12 cellular contexts compared by ENCODE assay signal in the genomic region with DNA sequence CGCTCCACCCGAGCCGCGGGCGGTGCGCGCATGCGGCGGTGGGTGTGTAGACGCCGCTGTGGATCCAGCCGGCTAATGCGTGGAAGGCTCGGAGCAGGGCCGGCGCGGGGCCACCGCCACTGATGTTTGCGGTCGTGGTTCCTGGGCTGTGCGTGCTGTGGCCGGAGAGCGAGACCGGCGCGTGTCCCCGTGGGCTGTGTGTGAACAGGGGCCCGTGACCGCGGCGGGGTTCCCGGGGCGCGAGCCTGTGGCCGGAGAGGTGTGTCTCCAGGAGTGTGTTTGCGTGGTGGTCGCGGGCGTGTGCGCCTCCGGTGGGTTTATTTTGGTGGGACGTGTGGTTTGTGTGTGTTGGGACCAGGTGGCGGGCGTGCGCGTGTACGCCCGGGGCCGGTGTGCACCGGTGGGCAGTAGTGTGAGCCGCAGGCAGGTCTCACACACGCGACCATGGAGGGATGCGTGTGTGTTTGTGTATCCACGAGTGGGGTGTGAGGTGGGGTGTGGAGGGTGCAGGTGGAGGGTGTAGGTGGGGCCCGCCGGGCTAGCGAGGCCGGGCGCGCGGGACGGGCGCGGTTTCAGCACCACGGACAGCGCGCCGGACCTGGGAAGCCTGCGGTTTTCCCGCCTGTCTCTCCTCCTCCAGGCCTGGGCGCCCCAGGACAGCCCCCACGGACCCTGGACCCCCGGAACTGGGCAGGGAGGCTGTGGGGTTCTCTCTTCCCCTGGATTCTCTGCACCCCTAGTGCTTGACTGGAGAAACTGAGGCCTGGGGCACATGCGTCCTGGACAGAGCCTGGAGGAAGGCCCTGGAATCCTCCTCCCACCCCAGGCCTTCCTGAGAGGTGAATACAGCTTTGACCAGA. TPM values are rescaled to one million over a fixed set of nuclear protein-coding genes. Genes with fewer than 3 reads are reported as not detected.
DNase-seq lines count a peak whose midpoint lies in the region; ATAC-seq, FAIRE-seq and TF ChIP-seq lines count a peak whose summit lies in the region.
"Had no signal": no experiment of that assay in that cellular context is flagged by ENCODE, and none has a peak within 500 bp of the region (broad histone marks: within the 10 kb centered on the region; RNA-seq: fewer than 3 reads in every experiment).

No MANE protein-coding gene starts in this region.

- intact Hi-C loops in mammary epithelial cell (cut with micrococcal nuclease) = no loop called here

- TF ChIP-seq RAD21 in A549 (conservative IDR thresholded peaks at IDR 0.05 in 1 of 2, IDR thresholded peaks at IDR 0.05 in 1 of 2) = no peak

- H3K27ac ChIP-seq in A549 (peak overlapping the region; percentile 82 to 95), HEK293 (ENCODE audit: extremely low read depth, low read depth, low read length) (no peak overlapping the region), mammary epithelial cell (ENCODE audit: insufficient read depth, low read depth, low read length) (no peak overlapping the region)

- no TSS peak for BruUV-seq in mammary epithelial cell (replicated peaks; lab: Mats Ljungman, UMichigan)

- no peak for TF ChIP-seq POLR2A in A549 (IDR thresholded peaks at IDR 0.05; ENCODE audit: low read length)

- no peaks in the 10 kb centered on the region for H3K79me2 ChIP-seq in mammary epithelial cell (ENCODE audit: insufficient read depth, low read length)

- in situ Hi-C loops in mammary epithelial cell (cut with MboI; ENCODE audit: low sequenced_read_pairs in 2 of 2) = loop anchor here in 1 of 2 donors (25.0 kb wide), 1 partner anchor 146 kb away; no protein-coding TSS in a partner anchor

- peak overlapping the region; percentile 65 for H3K4me3 ChIP-seq in A549
- H3K4me3 ChIP-seq in HEK293 (ENCODE audit: low read depth, low read length) = no peak overlapping the region
- H3K4me3 ChIP-seq in mammary epithelial cell (replicated peaks in 1 of 3; ENCODE audit: insufficient read depth in 1 of 3, low read depth in 2 of 3, low read length in 3 of 3) = no peak overlapping the region

- peaks cover 14% of the 10 kb centered on the region for H3K27me3 ChIP-seq in mammary epithelial cell (ENCODE audit: insufficient read depth, low read length)

- H4K20me1 ChIP-seq in mammary epithelial cell (ENCODE audit: insufficient read depth, low read length) = peaks cover 7% of the 10 kb centered on the region

- peaks cover 41% of the 10 kb centered on the region for H3K4me1 ChIP-seq in A549
- H3K4me1 ChIP-seq in HEK293 (ENCODE audit: control insufficient read depth, insufficient read depth, low read length) = peaks cover 7% of the 10 kb centered on the region; the same call in 1 of the 2 replicates
- peaks cover 17% of the 10 kb centered on the region for H3K4me1 ChIP-seq in mammary epithelial cell (ENCODE audit: insufficient read depth, low read length)

- dilution Hi-C loops in mammary epithelial cell (cut with HindIII; ENCODE audit: low sequenced_read_pairs) = loop anchor here (10.0 kb wide), 1 partner anchor 273 kb away; no protein-coding TSS in a partner anchor

- no peak for TF ChIP-seq EP300 in A549 (IDR thresholded peaks at IDR 0.05)

- POLR2A ChIA-PET in A549 (lab: Yijun Ruan, JAX) (no interaction called here), HEK293 (lab: Yijun Ruan, JAX) (no interaction called here)

- 76% methylated on average over 33 of the region's 75 CpGs for WGBS in A549 (ENCODE audit: missing lambda C conversion rate)
- 56% methylated on average over 8 of the region's 75 CpGs for WGBS in mammary epithelial cell (ENCODE audit: low coverage, missing lambda C conversion rate)

- H3K9ac ChIP-seq in mammary epithelial cell (ENCODE audit: insufficient read depth, low read length) = no peak overlapping the region

- FAIRE-seq in A549 (lab: Jason Lieb, UNC) = no peak
- FAIRE-seq: TTC549 had no signal

- CTCF ChIA-PET in A549 (lab: Yijun Ruan, JAX) (no interaction called here), HEK293 (lab: Yijun Ruan, JAX) (no interaction called here), mammary epithelial cell (lab: Charles Lee; ENCODE audit: low non-redundant PET) (no interaction called here)

- H3K4me2 ChIP-seq in A549 = peak overlapping the region; percentile 89
- H3K4me2 ChIP-seq in mammary epithelial cell (ENCODE audit: insufficient read depth, low read depth, low read length) = no peak overlapping the region

- DNase-seq in A549 (ENCODE audit: low read depth in 1 of 2, low spot score in 1 of 2) = no peak
- DNase-seq in mammary epithelial cell = peak; percentile 35
- peak; percentile 33 for DNase-seq in medulla oblongata (ENCODE audit: extremely low spot score)
- no peak for DNase-seq in NCI-H2227 (lab: John Stamatoyannopoulos, UW; ENCODE audit: unreplicated experiment)
- DNase-seq in stimulated activated naive CD4-positive, alpha-beta T cell (lab: John Stamatoyannopoulos, UW) = no peak
- DNase-seq: CD4-positive, CD25-positive, alpha-beta regulatory T cell; NCI-H774 had no signal

- TF ChIP-seq CTCF in A549 (IDR thresholded peaks at IDR 0.05) (no peak), HEK293 (tag by site-specific recombination; IDR thresholded peaks at IDR 0.05) (no peak), mammary epithelial cell (conservative IDR thresholded peaks at IDR 0.05 in 1 of 2, IDR thresholded peaks at IDR 0.05 in 1 of 2; ENCODE audit: extremely low read depth in 1 of 2, insufficient read depth in 1 of 2, low read depth in 1 of 2, low read length in 2 of 2) (no peak)

- H3K36me3 ChIP-seq in HEK293 (ENCODE audit: control insufficient read depth in 2 of 2, insufficient read depth in 1 of 2, low read length in 2 of 2) (no peaks in the 10 kb centered on the region), mammary epithelial cell (ENCODE audit: insufficient read depth, low read length) (no peaks in the 10 kb centered on the region)

- no peak overlapping the region for H2AFZ ChIP-seq in mammary epithelial cell (ENCODE audit: low read depth, low read length)

- no peaks in the 10 kb centered on the region for H3K9me3 ChIP-seq in A549
- H3K9me3 ChIP-seq in HEK293 (ENCODE audit: control insufficient read depth, insufficient read depth, low read depth, low read length) = no peaks in the 10 kb centered on the region
- no peaks in the 10 kb centered on the region for H3K9me3 ChIP-seq in mammary epithelial cell (replicated peaks; ENCODE audit: insufficient read depth, low read length)

- ATAC-seq in A549 (no peak), HG02610 (IDR thresholded peaks at IDR 0.05; ENCODE audit: unreplicated experiment) (no peak), GM21367 (IDR thresholded peaks at IDR 0.05; ENCODE audit: unreplicated experiment) (no peak)

RNA-seq across cellular contexts. Expression of a gene that starts 1.6 kb away (rescaled TPM):
- polyA plus RNA-seq in A549 (2011; rRNA removed) (2.7 and 7.1 TPM in 2 replicates), A549 (2017; fragmentation: RNase III; extraction: RNeasy Plus Mini Kit Qiagen cat#74134 plus additional on column Dnase treatment) (23.2 to 24.8 TPM (median 24.7 TPM) in 3 replicates), mammary epithelial cell (0.35 TPM)
- polyA plus RNA-seq in A549 (2012; cell fraction: cytosol; rRNA removed) = 11.4 and 16.3 TPM in 2 replicates
- 13.9 and 20.2 TPM in 2 replicates for polyA plus RNA-seq in A549 (2012; cell fraction: nucleus; rRNA removed)
- polyA minus RNA-seq in A549 (2011; rRNA and poly(A)+ RNA removed) = 15.7 and 22.3 TPM in 2 replicates
- 1 to 10 TPM in 1 of 2 donors, under 1 TPM in 1; 0.33 to 1.6 TPM for total RNA-seq in mammary epithelial cell
- 1.7 TPM for polyA minus RNA-seq in mammary epithelial cell
- polyA plus RNA-seq: CD4-positive, CD25-positive, alpha-beta regulatory T cell had no signal

RNA-seq across cellular contexts. Expression of a gene that starts 18.9 kb away (rescaled TPM):
- polyA plus RNA-seq in A549 (2011; rRNA removed) (237 and 285 TPM in 2 replicates), A549 (2017; fragmentation: RNase III; extraction: RNeasy Plus Mini Kit Qiagen cat#74134 plus additional on column Dnase treatment) (528 to 583 TPM (median 579 TPM) in 3 replicates), mammary epithelial cell (522 TPM)
- 453 and 544 TPM in 2 replicates for polyA plus RNA-seq in A549 (2012; cell fraction: cytosol; rRNA removed)
- polyA plus RNA-seq in A549 (2012; cell fraction: nucleus; rRNA removed) = 893 and 1,029 TPM in 2 replicates
- 251 and 294 TPM in 2 replicates for polyA minus RNA-seq in A549 (2011; rRNA and poly(A)+ RNA removed)
- 100 to 1,000 TPM; 493 to 593 TPM for total RNA-seq in mammary epithelial cell
- polyA minus RNA-seq in mammary epithelial cell = 220 TPM

RNA-seq across cellular contexts. Expression of a gene that starts 42.0 kb away (rescaled TPM):
- polyA plus RNA-seq in A549 (2011; rRNA removed) = 41.9 and 59.8 TPM in 2 replicates
- 58.8 and 76.2 TPM in 2 replicates for polyA plus RNA-seq in A549 (2012; cell fraction: cytosol; rRNA removed)
- 187 and 288 TPM in 2 replicates for polyA plus RNA-seq in A549 (2012; cell fraction: nucleus; rRNA removed)
- 65.0 to 68.8 TPM (median 66.5 TPM) in 3 replicates for polyA plus RNA-seq in A549 (2017; fragmentation: RNase III; extraction: RNeasy Plus Mini Kit Qiagen cat#74134 plus additional on column Dnase treatment)
- polyA minus RNA-seq in A549 (2011; rRNA and poly(A)+ RNA removed) = 192 and 233 TPM in 2 replicates
- 10 to 100 TPM; 23.5 to 50.9 TPM for total RNA-seq in mammary epithelial cell
- polyA plus RNA-seq in mammary epithelial cell = 30.2 TPM
- polyA minus RNA-seq in mammary epithelial cell = 63.2 TPM

RNA-seq across cellular contexts. Expression of a gene that starts 47.5 kb away (rescaled TPM):
- not detected in 2 replicates for polyA plus RNA-seq in A549 (2011; rRNA removed)
- 0.11 and 0.14 TPM in 2 replicates for polyA plus RNA-seq in A549 (2012; cell fraction: cytosol; rRNA removed)
- polyA plus RNA-seq in A549 (2012; cell fraction: nucleus; rRNA removed) = 0.39 and 0.64 TPM in 2 replicates
- polyA plus RNA-seq in A549 (2017; fragmentation: RNase III; extraction: RNeasy Plus Mini Kit Qiagen cat#74134 plus additional on column Dnase treatment) = 0.11 TPM in 1 of 3 replicates, not detected in the others
- polyA minus RNA-seq in A549 (2011; rRNA and poly(A)+ RNA removed) = not detected in 2 replicates
- total RNA-seq in mammary epithelial cell = not detected
- not detected for polyA plus RNA-seq in mammary epithelial cell
- polyA minus RNA-seq in mammary epithelial cell = not detected
- total RNA-seq: myocyte had no signal

RNA-seq across cellular contexts. Expression of a gene that starts 48.4 kb away (rescaled TPM):
- polyA plus RNA-seq in A549 (2011; rRNA removed) (0.13 TPM in 1 of 2 replicates, not detected in the other), A549 (2017; fragmentation: RNase III; extraction: RNeasy Plus Mini Kit Qiagen cat#74134 plus additional on column Dnase treatment) (0.79 to 1.1 TPM (median 1.0 TPM) in 3 replicates), mammary epithelial cell (not detected)
- polyA plus RNA-seq in A549 (2012; cell fraction: cytosol; rRNA removed) = 0.28 and 0.39 TPM in 2 replicates
- polyA plus RNA-seq in A549 (2012; cell fraction: nucleus; rRNA removed) = 1.5 and 1.7 TPM in 2 replicates
- not detected in 2 replicates for polyA minus RNA-seq in A549 (2011; rRNA and poly(A)+ RNA removed)
- total RNA-seq in mammary epithelial cell = not detected
- not detected for polyA minus RNA-seq in mammary epithelial cell

Comparison
In these comparisons a context has a peak if more than half of its experiments do, and no peak if none do; other contexts are left out.
1. DNase-seq: peak in mammary epithelial cell (single experiment) and medulla oblongata (single experiment); none in A549 (0 of 2), NCI-H2227 (single experiment) and stimulated activated naive CD4-positive, alpha-beta T cell (0 of 6).
2. H3K27ac ChIP-seq: peak in A549 (2 of 2); none in HEK293 (single experiment) and mammary epithelial cell (single experiment).